ENCODE assay signal across 23 cellular contexts in the genomic region with DNA sequence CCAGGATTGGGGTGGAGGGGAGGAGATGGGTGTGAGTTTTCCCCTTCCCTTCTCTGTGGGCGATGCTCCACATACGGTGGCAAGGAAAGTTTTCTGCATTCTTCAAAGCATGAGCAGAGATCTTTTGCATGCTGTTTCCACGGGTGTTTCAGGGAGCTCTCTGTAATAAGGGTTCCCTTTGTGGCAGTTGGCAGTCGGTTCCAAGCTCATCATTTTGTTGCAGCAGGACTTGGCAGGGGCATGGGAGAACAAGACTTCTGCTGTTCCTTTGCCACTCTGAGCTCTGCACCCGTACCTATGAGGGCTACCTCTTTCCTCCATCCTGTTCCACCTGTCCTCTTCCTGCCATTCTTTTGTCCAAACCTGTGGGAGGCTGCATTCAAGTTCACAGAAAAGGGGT.
"Had no signal": no experiment of that assay in that cellular context is flagged by ENCODE, and none has a peak within 500 bp of the region (broad histone marks: within the 10 kb centered on the region; RNA-seq: fewer than 3 reads in every experiment).

No MANE protein-coding gene starts in this region.

- ATAC-seq: activated CD8-positive, alpha-beta T cell treated with anti-CD3 and anti-CD28 coated beads for 36 hours; activated naive CD8-positive, alpha-beta T cell treated with anti-CD3 and anti-CD28 coated beads, Interleukin-2, amount 50 U/mL, for 24 hours; esophagus mucosa; gastrocnemius medialis; heart right ventricle; lower lobe of right lung; sciatic nerve had no signal

- H3K27ac ChIP-seq: ascending aorta, gastrocnemius medialis, heart right ventricle, lower lobe of right lung, tibial artery had no signal

- DNase-seq: activated CD4-positive, alpha-beta T cell treated with anti-CD3 and anti-CD28 coated beads, Interleukin-2, amount 10 ng/mL, durations not matched to agents 24 days and 14 days; activated CD4-positive, CD25-positive, alpha-beta regulatory T cell; activated CD8-positive, alpha-beta T cell treated with anti-CD3 and anti-CD28 coated beads for 36 hours; activated naive CD4-positive, alpha-beta T cell treated with anti-CD3 and anti-CD28 coated beads for 36 hours; activated naive CD8-positive, alpha-beta T cell treated with anti-CD3 and anti-CD28 coated beads, Interleukin-2, amount 50 U/mL, for 24 hours; activated T-cell treated with anti-CD3 and anti-CD28 coated beads, Interleukin-2, amount 50 U/mL, for 24 hours; cerebellar nuclear complex; effector CD8-positive, alpha-beta T cell; gastrocnemius medialis; heart right ventricle; lower lobe of right lung; SK-N-SH; stimulated activated CD4-positive, alpha-beta T cell treated with anti-CD3 and anti-CD28 coated beads, Interleukin-4, amount 100 ng/mL, for 24 hours; stimulated activated naive CD4-positive, alpha-beta T cell; T-helper 1 cell; T-helper 9 cell; tibial artery had no signal

- H3K4me3 Mint-ChIP-seq: activated CD4-positive, alpha-beta T cell treated with anti-CD3 and anti-CD28 coated beads, Interleukin-2, amount 10 ng/mL, durations not matched to agents 24 days and 14 days; activated CD8-positive, alpha-beta T cell treated with anti-CD3 and anti-CD28 coated beads for 36 hours; activated naive CD4-positive, alpha-beta T cell treated with anti-CD3 and anti-CD28 coated beads for 36 hours; activated naive CD8-positive, alpha-beta T cell treated with anti-CD3 and anti-CD28 coated beads, Interleukin-2, amount 50 U/mL, for 24 hours; activated T-cell treated with anti-CD3 and anti-CD28 coated beads, Interleukin-2, amount 50 U/mL, for 24 hours; mesothelial cell of epicardium; nephron had no signal

- H3K9me3 Mint-ChIP-seq: activated CD4-positive, alpha-beta T cell treated with anti-CD3 and anti-CD28 coated beads, Interleukin-2, amount 10 ng/mL, durations not matched to agents 24 days and 14 days; activated T-helper 2 cell treated with anti-CD3 and anti-CD28 coated beads, Interferon-gamma antibody, Interleukin-2, Interleukin-4, amounts not matched to agents 10 μg/mL and 5 μg/mL and 100 μg/mL, durations not matched to agents 14 hours and 24 hours and 36 hours; nephron had no signal

- H3K36me3 Mint-ChIP-seq: mesothelial cell of epicardium had no signal

- H3K27ac Mint-ChIP-seq: activated CD4-positive, alpha-beta T cell treated with anti-CD3 and anti-CD28 coated beads, Interleukin-2, amount 10 ng/mL, durations not matched to agents 24 days and 14 days; activated CD8-positive, alpha-beta T cell treated with anti-CD3 and anti-CD28 coated beads for 36 hours; activated naive CD4-positive, alpha-beta T cell treated with anti-CD3 and anti-CD28 coated beads for 36 hours; activated naive CD8-positive, alpha-beta T cell treated with anti-CD3 and anti-CD28 coated beads, Interleukin-2, amount 50 U/mL, for 24 hours; activated T-cell treated with anti-CD3 and anti-CD28 coated beads, Interleukin-2, amount 50 U/mL, for 24 hours; activated T-helper 2 cell treated with anti-CD3 and anti-CD28 coated beads, Interferon-gamma antibody, Interleukin-2, Interleukin-4, amounts not matched to agents 10 μg/mL and 5 μg/mL and 100 μg/mL, durations not matched to agents 14 hours and 24 hours and 36 hours; mesothelial cell of epicardium; nephron had no signal

- H3K4me1 Mint-ChIP-seq: activated CD4-positive, alpha-beta T cell treated with anti-CD3 and anti-CD28 coated beads, Interleukin-2, amount 10 ng/mL, durations not matched to agents 24 days and 14 days; activated naive CD8-positive, alpha-beta T cell treated with anti-CD3 and anti-CD28 coated beads, Interleukin-2, amount 50 U/mL, for 24 hours had no signal
